ENCODE assay signal across 1 cellular context in genomic region chr6:33014841-33015634, GRCh38.
TF ChIP-seq lines count a peak whose summit lies in the region.

No MANE protein-coding gene starts in this region.

TF ChIP-seq in GM12878, 131 proteins besides CTCF, POLR2A, EP300 and RAD21 (continued from another document):
- TF ChIP-seq, protein P1, sequence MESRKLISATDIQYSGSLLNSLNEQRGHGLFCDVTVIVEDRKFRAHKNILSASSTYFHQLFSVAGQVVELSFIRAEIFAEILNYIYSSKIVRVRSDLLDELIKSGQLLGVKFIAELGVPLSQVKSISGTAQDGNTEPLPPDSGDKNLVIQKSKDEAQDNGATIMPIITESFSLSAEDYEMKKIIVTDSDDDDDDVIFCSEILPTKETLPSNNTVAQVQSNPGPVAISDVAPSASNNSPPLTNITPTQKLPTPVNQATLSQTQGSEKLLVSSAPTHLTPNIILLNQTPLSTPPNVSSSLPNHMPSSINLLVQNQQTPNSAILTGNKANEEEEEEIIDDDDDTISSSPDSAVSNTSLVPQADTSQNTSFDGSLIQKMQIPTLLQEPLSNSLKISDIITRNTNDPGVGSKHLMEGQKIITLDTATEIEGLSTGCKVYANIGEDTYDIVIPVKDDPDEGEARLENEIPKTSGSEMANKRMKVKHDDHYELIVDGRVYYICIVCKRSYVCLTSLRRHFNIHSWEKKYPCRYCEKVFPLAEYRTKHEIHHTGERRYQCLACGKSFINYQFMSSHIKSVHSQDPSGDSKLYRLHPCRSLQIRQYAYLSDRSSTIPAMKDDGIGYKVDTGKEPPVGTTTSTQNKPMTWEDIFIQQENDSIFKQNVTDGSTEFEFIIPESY (IDR thresholded peaks at IDR 0.05): no peak
- no peak for TF ChIP-seq ZBED1 (IDR thresholded peaks at IDR 0.05; ENCODE audit: borderline replicate concordance)
- no peak for TF ChIP-seq MTA2 (IDR thresholded peaks at IDR 0.05; ENCODE audit: low read depth)
- TF ChIP-seq ZNF622 (IDR thresholded peaks at IDR 0.05): no peak
- no peak for TF ChIP-seq ZNF274 (IDR thresholded peaks at IDR 0.05; ENCODE audit: insufficient read depth, insufficient read length)
- TF ChIP-seq, protein P2, sequence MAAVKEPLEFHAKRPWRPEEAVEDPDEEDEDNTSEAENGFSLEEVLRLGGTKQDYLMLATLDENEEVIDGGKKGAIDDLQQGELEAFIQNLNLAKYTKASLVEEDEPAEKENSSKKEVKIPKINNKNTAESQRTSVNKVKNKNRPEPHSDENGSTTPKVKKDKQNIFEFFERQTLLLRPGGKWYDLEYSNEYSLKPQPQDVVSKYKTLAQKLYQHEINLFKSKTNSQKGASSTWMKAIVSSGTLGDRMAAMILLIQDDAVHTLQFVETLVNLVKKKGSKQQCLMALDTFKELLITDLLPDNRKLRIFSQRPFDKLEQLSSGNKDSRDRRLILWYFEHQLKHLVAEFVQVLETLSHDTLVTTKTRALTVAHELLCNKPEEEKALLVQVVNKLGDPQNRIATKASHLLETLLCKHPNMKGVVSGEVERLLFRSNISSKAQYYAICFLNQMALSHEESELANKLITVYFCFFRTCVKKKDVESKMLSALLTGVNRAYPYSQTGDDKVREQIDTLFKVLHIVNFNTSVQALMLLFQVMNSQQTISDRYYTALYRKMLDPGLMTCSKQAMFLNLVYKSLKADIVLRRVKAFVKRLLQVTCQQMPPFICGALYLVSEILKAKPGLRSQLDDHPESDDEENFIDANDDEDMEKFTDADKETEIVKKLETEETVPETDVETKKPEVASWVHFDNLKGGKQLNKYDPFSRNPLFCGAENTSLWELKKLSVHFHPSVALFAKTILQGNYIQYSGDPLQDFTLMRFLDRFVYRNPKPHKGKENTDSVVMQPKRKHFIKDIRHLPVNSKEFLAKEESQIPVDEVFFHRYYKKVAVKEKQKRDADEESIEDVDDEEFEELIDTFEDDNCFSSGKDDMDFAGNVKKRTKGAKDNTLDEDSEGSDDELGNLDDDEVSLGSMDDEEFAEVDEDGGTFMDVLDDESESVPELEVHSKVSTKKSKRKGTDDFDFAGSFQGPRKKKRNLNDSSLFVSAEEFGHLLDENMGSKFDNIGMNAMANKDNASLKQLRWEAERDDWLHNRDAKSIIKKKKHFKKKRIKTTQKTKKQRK (IDR thresholded peaks at IDR 0.05; ENCODE audit: low read depth, low read length): no peak
- TF ChIP-seq ATF2 (IDR thresholded peaks at IDR 0.05; ENCODE audit: low read length): no peak
- TF ChIP-seq LARP7 (IDR thresholded peaks at IDR 0.05): no peak
- TF ChIP-seq, protein P3, sequence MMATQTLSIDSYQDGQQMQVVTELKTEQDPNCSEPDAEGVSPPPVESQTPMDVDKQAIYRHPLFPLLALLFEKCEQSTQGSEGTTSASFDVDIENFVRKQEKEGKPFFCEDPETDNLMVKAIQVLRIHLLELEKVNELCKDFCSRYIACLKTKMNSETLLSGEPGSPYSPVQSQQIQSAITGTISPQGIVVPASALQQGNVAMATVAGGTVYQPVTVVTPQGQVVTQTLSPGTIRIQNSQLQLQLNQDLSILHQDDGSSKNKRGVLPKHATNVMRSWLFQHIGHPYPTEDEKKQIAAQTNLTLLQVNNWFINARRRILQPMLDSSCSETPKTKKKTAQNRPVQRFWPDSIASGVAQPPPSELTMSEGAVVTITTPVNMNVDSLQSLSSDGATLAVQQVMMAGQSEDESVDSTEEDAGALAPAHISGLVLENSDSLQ (IDR thresholded peaks at IDR 0.05): no peak
- TF ChIP-seq NR2F1 (conservative IDR thresholded peaks at IDR 0.05): no peak
